In genomic region chr17:42698736-42699414, GRCh38 we compare ENCODE assay signal across 10 cellular contexts. TPM values are rescaled to one million over a fixed set of nuclear protein-coding genes. Genes with fewer than 3 reads are reported as not detected.
DNase-seq lines count a peak whose midpoint lies in the region; ATAC-seq and TF ChIP-seq lines count a peak whose summit lies in the region.
"Had no signal": no experiment of that assay in that cellular context is flagged by ENCODE, and none has a peak within 500 bp of the region (broad histone marks: within the 10 kb centered on the region; RNA-seq: fewer than 3 reads in every experiment).

No MANE protein-coding gene starts in this region.

- intact Hi-C loops in left cardiac atrium (cut with DNase I), result no loop called here
- intact Hi-C loops in uterus (cut with DNase I; ENCODE audit: low total_unique reads), result no loop called here

- H3K9me3 ChIP-seq in adipocyte (ENCODE audit: control insufficient read depth, low read length), result no peaks in the 10 kb centered on the region
- H3K9me3 ChIP-seq in uterus, result no peaks in the 10 kb centered on the region

- H3K36me3 ChIP-seq in adipocyte (ENCODE audit: control insufficient read depth, insufficient read depth, low read length, severe bottlenecking), result peaks cover 62% of the 10 kb centered on the region
- H3K36me3 ChIP-seq in uterus, result no peaks in the 10 kb centered on the region

- peak overlapping the region; percentile 41 for H3K9ac ChIP-seq in adipocyte (ENCODE audit: low read length)

- TF ChIP-seq CTCF in uterus (IDR thresholded peaks at IDR 0.05), result no peak

- TF ChIP-seq POLR2A in uterus (IDR thresholded peaks at IDR 0.05), result no peak

- peak; percentile 1 for DNase-seq in activated T-cell treated with anti-CD3 and anti-CD28 coated beads, Interleukin-2, amount 50 U/mL, for 1 hour
- no peak for DNase-seq in activated T-cell treated with anti-CD3 and anti-CD28 coated beads for 4 hours
- DNase-seq in adipocyte (ENCODE audit: low read depth), result peak; percentile 67
- DNase-seq in left cardiac atrium, result peak; percentile 48
- DNase-seq in uterus, result peak; percentile 86 to 94
- DNase-seq in mesenteric fat pad (ENCODE audit: low spot score), result no peak
- DNase-seq: NK-92 treated with Interleukin-12 subunit alpha and Interleukin-12 subunit beta, amount 100 ng/mL, for 24 hours; stimulated activated CD4-positive, alpha-beta T cell treated with anti-CD3 and anti-CD28 coated beads, Interleukin-2, amount 100 ng/mL, for 48 hours had no signal

- H3K4me3 ChIP-seq in adipocyte (ENCODE audit: low read length) (peak overlapping the region; percentile 21), uterus (no peak overlapping the region)

- H3K27ac ChIP-seq in uterus, result peak overlapping the region; percentile 65 to 74

- ATAC-seq in left cardiac atrium (peak; percentile 88 to 94), GM21717 (IDR thresholded peaks at IDR 0.05; ENCODE audit: unreplicated experiment) (no peak), GM18502 (IDR thresholded peaks at IDR 0.05; ENCODE audit: poor library complexity, unreplicated experiment) (no peak)

- peaks cover 8% of the 10 kb centered on the region for H3K4me1 ChIP-seq in adipocyte (ENCODE audit: control insufficient read depth, insufficient read depth, low read length)
- H3K4me1 ChIP-seq in uterus, result peaks cover 0 to 9% of the 10 kb centered on the region in 2 donors

- H3K27me3 ChIP-seq in adipocyte (replicated peaks; ENCODE audit: control insufficient read depth, insufficient read depth, low read length), result no peaks in the 10 kb centered on the region
- H3K27me3 ChIP-seq in uterus, result no peaks in the 10 kb centered on the region

RNA-seq across cellular contexts. Expression of gene CNTNAP1, which starts 16.5 kb away (rescaled TPM):
- total RNA-seq in left cardiac atrium (1 to 10 TPM; 4.7 to 7.2 TPM), uterus (10 to 100 TPM in 3 of 4 donors, 1 to 10 TPM in 1; 1.5 to 61.5 (median 26.5) TPM), mesenteric fat pad (3.7 TPM)

RNA-seq across cellular contexts. Expression of gene CCR10, which starts 17.2 kb away (rescaled TPM):
- 1 to 10 TPM; 1.7 to 3.3 TPM for total RNA-seq in left cardiac atrium
- 10 to 100 TPM in 1 of 4 donors, 1 to 10 TPM in 1, under 1 TPM in 2; 0.26 to 17.9 (median 1.6) TPM for total RNA-seq in uterus
- 1.2 TPM for total RNA-seq in mesenteric fat pad

RNA-seq across cellular contexts. Expression of gene PLEKHH3, which starts 22.1 kb away (rescaled TPM):
- total RNA-seq in left cardiac atrium (10 to 100 TPM; 18.1 to 19.9 TPM), uterus (100 to 1,000 TPM in 1 of 4 donors, 10 to 100 TPM in 1, 1 to 10 TPM in 2; 2.9 to 102 (median 19.2) TPM), mesenteric fat pad (16.8 TPM)

RNA-seq across cellular contexts. Expression of gene TUBG2, which starts 39.8 kb away (rescaled TPM):
- total RNA-seq in left cardiac atrium (10 to 100 TPM; 14.4 to 15.8 TPM), uterus (10 to 100 TPM in 3 of 4 donors, 1 to 10 TPM in 1; 9.7 to 60.7 (median 27.6) TPM), mesenteric fat pad (17.6 TPM)

RNA-seq across cellular contexts. Expression of gene EZH1, which starts 46.0 kb away (rescaled TPM):
- total RNA-seq in left cardiac atrium, result 10 to 100 TPM; 28.7 to 38.1 TPM
- total RNA-seq in uterus, result 10 to 100 TPM; 31.5 to 89.5 (median 44.5) TPM
- total RNA-seq in mesenteric fat pad, result 50.5 TPM

Comparison
In these comparisons a context has a peak if more than half of its experiments do, and no peak if none do; other contexts are left out.
1. DNase-seq: peak in activated T-cell treated with anti-CD3 and anti-CD28 coated beads, Interleukin-2, amount 50 U/mL, for 1 hour (single experiment), adipocyte (single experiment), left cardiac atrium (single experiment) and uterus (2 of 2); none in activated T-cell treated with anti-CD3 and anti-CD28 coated beads for 4 hours (single experiment) and mesenteric fat pad (single experiment).
2. ATAC-seq: peak in left cardiac atrium (2 of 2); none in GM21717 (single experiment) and GM18502 (single experiment).